Comparison of ENCODE assay signal across 27 cellular contexts in genomic region chr3:53589806-53590205, GRCh38.
"Had no signal": no experiment of that assay in that cellular context is flagged by ENCODE, and none has a peak within 500 bp of the region (broad histone marks: within the 10 kb centered on the region; RNA-seq: fewer than 3 reads in every experiment).

No MANE protein-coding gene starts in this region.

- H3K27me3 ChIP-seq: pancreas, right lobe of liver, sigmoid colon, suprapubic skin, testis, tibial artery, transverse colon, upper lobe of right lung, uterus had no signal

- H3K36me3 ChIP-seq: neutrophil, pancreas, right lobe of liver, sigmoid colon, suprapubic skin, tibial artery, transverse colon, upper lobe of right lung, uterus had no signal

- H3K4me1 ChIP-seq: pancreas, psoas muscle, right lobe of liver, sigmoid colon, suprapubic skin, tibial artery, transverse colon, uterus had no signal

- H3K4me3 Mint-ChIP-seq: naive thymus-derived CD4-positive, alpha-beta T cell; natural killer cell; nephron; neural crest cell; stimulated activated memory B cell treated with anti-CD40 and anti-IgM and Interleukin-4, amounts not matched to agents 10 μg/mL and 1 μg/mL and 100 μg/mL, for 72 hours; stimulated activated naive CD8-positive, alpha-beta T cell treated with anti-CD3 and anti-CD28 coated beads, Interleukin-15, amount 100 ng/mL, for 72 hours; type B pancreatic cell had no signal

- H3K27ac ChIP-seq: neutrophil, pancreas, psoas muscle, right lobe of liver, sigmoid colon, suprapubic skin, testis, tibial artery, transverse colon, upper lobe of right lung, uterus had no signal

- H3K27ac Mint-ChIP-seq: naive thymus-derived CD4-positive, alpha-beta T cell; natural killer cell; nephron; stimulated activated memory B cell treated with anti-CD40 and anti-IgM and Interleukin-4, amounts not matched to agents 10 μg/mL and 1 μg/mL and 100 μg/mL, for 72 hours; stimulated activated naive CD8-positive, alpha-beta T cell treated with anti-CD3 and anti-CD28 coated beads, Interleukin-15, amount 100 ng/mL, for 72 hours; type B pancreatic cell had no signal

- H3K4me3 ChIP-seq: pancreas, psoas muscle, right lobe of liver, sigmoid colon, suprapubic skin, testis, tibial artery, transverse colon, upper lobe of right lung, uterus had no signal

- H3K4me1 Mint-ChIP-seq: natural killer cell; stimulated activated naive CD8-positive, alpha-beta T cell treated with anti-CD3 and anti-CD28 coated beads, Interleukin-15, amount 100 ng/mL, for 72 hours had no signal

- H3K9me3 Mint-ChIP-seq: natural killer cell; nephron; neural crest cell; stimulated activated memory B cell treated with anti-CD40 and anti-IgM and Interleukin-4, amounts not matched to agents 10 μg/mL and 1 μg/mL and 100 μg/mL, for 72 hours; stimulated activated naive CD8-positive, alpha-beta T cell treated with anti-CD3 and anti-CD28 coated beads, Interleukin-15, amount 100 ng/mL, for 72 hours; type B pancreatic cell had no signal

- H3K9me3 ChIP-seq: neutrophil, pancreas, psoas muscle, right lobe of liver, sigmoid colon, suprapubic skin, testis, tibial artery, transverse colon, upper lobe of right lung, uterus had no signal

- H3K36me3 Mint-ChIP-seq: naive thymus-derived CD4-positive, alpha-beta T cell; natural killer cell; stimulated activated memory B cell treated with anti-CD40 and anti-IgM and Interleukin-4, amounts not matched to agents 10 μg/mL and 1 μg/mL and 100 μg/mL, for 72 hours; type B pancreatic cell had no signal

- H3K27me3 Mint-ChIP-seq: stimulated activated memory B cell treated with anti-CD40 and anti-IgM and Interleukin-4, amounts not matched to agents 10 μg/mL and 1 μg/mL and 100 μg/mL, for 72 hours; stimulated activated naive CD8-positive, alpha-beta T cell treated with anti-CD3 and anti-CD28 coated beads, Interleukin-15, amount 100 ng/mL, for 72 hours; type B pancreatic cell had no signal

- ATAC-seq: naive thymus-derived CD4-positive, alpha-beta T cell; natural killer cell; pancreas; psoas muscle; right cardiac atrium; right lobe of liver; stimulated activated memory B cell treated with anti-CD40 and anti-IgM and Interleukin-4, amounts not matched to agents 10 μg/mL and 1 μg/mL and 100 μg/mL, for 72 hours; stimulated activated naive CD8-positive, alpha-beta T cell treated with anti-CD3 and anti-CD28 coated beads, Interleukin-15, amount 100 ng/mL, for 72 hours; stimulated activated naive CD8-positive, alpha-beta T cell treated with anti-CD3 and anti-CD28 coated beads, Interleukin-15, Interleukin-2, amounts not matched to agents 100 U/mL and 50 U/mL, for 24 hours; upper lobe of right lung had no signal

- DNase-seq: naive thymus-derived CD4-positive, alpha-beta T cell; natural killer cell; nucleus accumbens; pancreas; psoas muscle; right cardiac atrium; right lobe of liver; sigmoid colon; small intestine; stimulated activated CD4-positive, alpha-beta T cell treated with anti-CD3 and anti-CD28 coated beads, Interleukin-15, amount 100 ng/mL, for 24 hours; stimulated activated CD4-positive, alpha-beta T cell treated with anti-CD3 and anti-CD28 coated beads, Interleukin-2, amount 100 ng/mL, for 24 hours; stimulated activated CD4-positive, alpha-beta T cell treated with anti-CD3 and anti-CD28 coated beads, Interleukin-2, amount 100 ng/mL, for 48 hours; stimulated activated CD4-positive, alpha-beta T cell treated with anti-CD3 and anti-CD28 coated beads, Interleukin-4, amount 100 ng/mL, for 24 hours; stimulated activated naive CD4-positive, alpha-beta T cell; stimulated activated naive CD8-positive, alpha-beta T cell treated with anti-CD3 and anti-CD28 coated beads, Interleukin-15, amount 100 ng/mL, for 72 hours; stimulated activated naive CD8-positive, alpha-beta T cell treated with anti-CD3 and anti-CD28 coated beads, Interleukin-15, Interleukin-2, amounts not matched to agents 100 U/mL and 50 U/mL, for 24 hours; testis; tibial artery; transverse colon; upper lobe of right lung; uterus had no signal
